8 cellular contexts compared by ENCODE assay signal in the genomic region with DNA sequence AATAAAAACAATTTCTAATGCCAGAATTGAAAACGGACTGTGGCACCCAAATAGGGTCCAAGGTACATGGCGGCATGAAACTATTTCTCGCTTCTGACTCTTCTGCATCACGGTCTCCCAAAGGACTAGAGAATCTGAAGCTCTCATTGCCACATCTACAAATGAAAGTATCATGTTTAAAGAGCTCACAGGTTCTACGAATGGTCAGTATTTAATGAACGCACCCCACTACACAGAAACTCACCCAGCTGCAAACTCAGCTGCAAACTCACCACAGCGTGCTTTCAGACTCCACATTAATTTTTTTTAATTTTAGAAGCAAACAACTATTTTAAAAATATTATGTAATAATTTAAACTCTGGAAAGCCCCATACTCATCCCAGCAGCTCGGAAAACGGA. TPM values are rescaled to one million over a fixed set of nuclear protein-coding genes. Genes with fewer than 3 reads are reported as not detected.
A peak's percentile ranks its signal among the peaks of the same experiment; 100 is the strongest.
DNase-seq lines count a peak whose midpoint lies in the region; ATAC-seq and TF ChIP-seq lines count a peak whose summit lies in the region.

No MANE protein-coding gene starts in this region.

- no peaks in the 10 kb centered on the region for H3K9me3 ChIP-seq in thyroid gland

- peak overlapping the region; percentile 96 for H3K4me3 Mint-ChIP-seq in Calu3 (ENCODE audit: low read depth, unreplicated experiment)
- peak overlapping the region; percentile 97 for H3K4me3 Mint-ChIP-seq in activated naive CD8-positive, alpha-beta T cell treated with anti-CD3 and anti-CD28 coated beads for 36 hours

- peaks cover 26% of the 10 kb centered on the region for H3K4me1 Mint-ChIP-seq in Calu3 (ENCODE audit: low read depth, unreplicated experiment)
- H3K4me1 Mint-ChIP-seq in activated naive CD8-positive, alpha-beta T cell treated with anti-CD3 and anti-CD28 coated beads for 36 hours, result peaks cover 44% of the 10 kb centered on the region

- CTCF ChIA-PET in Calu3 (lab: Charles Lee), result interaction anchor here (0.6 to 1.1 kb wide), 3 partner anchors 17 to 60 kb away, joined by 3 to 6 read pairs (median 5); no protein-coding TSS in a partner anchor

- peak overlapping the region; percentile 94 to 97 (median 96) for H3K27ac ChIP-seq in thyroid gland

- H3K27ac Mint-ChIP-seq in Calu3 (ENCODE audit: unreplicated experiment), result peak overlapping the region; percentile 98
- peak overlapping the region; percentile 98 for H3K27ac Mint-ChIP-seq in activated naive CD8-positive, alpha-beta T cell treated with anti-CD3 and anti-CD28 coated beads for 36 hours

- no peaks in the 10 kb centered on the region for H3K36me3 ChIP-seq in kidney epithelial cell (ENCODE audit: control insufficient read depth, insufficient read depth, low read length)
- no peaks in the 10 kb centered on the region for H3K36me3 ChIP-seq in thyroid gland

- no TSS peak for BruUV-seq in Calu3 (replicated peaks; lab: Mats Ljungman, UMichigan)

- H3K4me3 ChIP-seq in kidney epithelial cell (ENCODE audit: low read depth, low read length) (peak overlapping the region; percentile 80), thyroid gland (replicated peaks in 1 of 3) (peak overlapping the region in 2 of 3 donors; percentile 68 to 98)

- H3K27me3 Mint-ChIP-seq in Calu3 (ENCODE audit: unreplicated experiment), result no peaks in the 10 kb centered on the region
- no peaks in the 10 kb centered on the region for H3K27me3 Mint-ChIP-seq in activated naive CD8-positive, alpha-beta T cell treated with anti-CD3 and anti-CD28 coated beads for 36 hours

- no peaks in the 10 kb centered on the region for H3K9me3 Mint-ChIP-seq in Calu3 (ENCODE audit: low read depth, unreplicated experiment)
- no peaks in the 10 kb centered on the region for H3K9me3 Mint-ChIP-seq in activated naive CD8-positive, alpha-beta T cell treated with anti-CD3 and anti-CD28 coated beads for 36 hours

- ATAC-seq in HG02610 (IDR thresholded peaks at IDR 0.05; ENCODE audit: unreplicated experiment) (peak; percentile 3), GM19455 (IDR thresholded peaks at IDR 0.05; ENCODE audit: unreplicated experiment) (no peak)

- H3K36me3 Mint-ChIP-seq in Calu3 (ENCODE audit: insufficient read depth, unreplicated experiment), result peaks cover 42% of the 10 kb centered on the region
- peaks cover 19% of the 10 kb centered on the region for H3K36me3 Mint-ChIP-seq in activated naive CD8-positive, alpha-beta T cell treated with anti-CD3 and anti-CD28 coated beads for 36 hours

- H3K4me1 ChIP-seq in thyroid gland, result peaks cover 48 to 50% of the 10 kb centered on the region in 2 donors

- intact Hi-C loops in Calu3 (cut with micrococcal nuclease; ENCODE audit: unreplicated experiment), result loop anchor here (2.0 kb wide), 3 partner anchors 51 to 117 kb away; a partner anchor contains a TSS
- intact Hi-C loops in thyroid gland (cut with DNase I), result no loop called here

- no peak for TF ChIP-seq POLR2A in thyroid gland (IDR thresholded peaks at IDR 0.05)

- WGBS in thyroid gland, 2 donors, result 5 to 9% methylated on average over 9 of the region's 9 CpGs

- H3K27me3 ChIP-seq in kidney epithelial cell (ENCODE audit: control insufficient read depth, insufficient read depth, low read length) (no peaks in the 10 kb centered on the region), thyroid gland (no peaks in the 10 kb centered on the region)

- DNase-seq in Calu3, result no peak
- DNase-seq in activated naive CD8-positive, alpha-beta T cell treated with anti-CD3 and anti-CD28 coated beads for 36 hours, result no peak
- DNase-seq in kidney epithelial cell (ENCODE audit: low read depth), result no peak
- DNase-seq in thyroid gland, result no peak
- DNase-seq in activated CD8-positive, alpha-beta memory T cell treated with anti-CD3 and anti-CD28 coated beads for 24 hours, result no peak
- no peak for DNase-seq in NCI-H1092 treated with DMSO at 0.1 percent for 48 hours (lab: John Stamatoyannopoulos, UW)

- TF ChIP-seq CTCF in Calu3 (IDR thresholded peaks at IDR 0.05; ENCODE audit: unreplicated experiment) (no peak), kidney epithelial cell (IDR thresholded peaks at IDR 0.05; ENCODE audit: insufficient read depth, low read length, poor library complexity, severe bottlenecking) (no peak), thyroid gland (IDR thresholded peaks at IDR 0.05) (no peak)

RNA-seq across cellular contexts. Expression of a gene that starts 1.1 kb away (rescaled TPM):
- total RNA-seq in Calu3 (2022), result 54.3 and 59.7 TPM in 2 replicates
- total RNA-seq in activated naive CD8-positive, alpha-beta T cell treated with anti-CD3 and anti-CD28 coated beads for 36 hours, result 10 to 100 TPM; 44.7 to 45.5 TPM
- 54.1 and 67.1 TPM in 2 replicates for total RNA-seq in kidney epithelial cell
- 100 to 1,000 TPM in 2 of 4 donors, 10 to 100 TPM in 2; 69.3 to 110 (median 98.3) TPM for total RNA-seq in thyroid gland
